Comparison of ENCODE assay signal across 8 cellular contexts in the genomic region with DNA sequence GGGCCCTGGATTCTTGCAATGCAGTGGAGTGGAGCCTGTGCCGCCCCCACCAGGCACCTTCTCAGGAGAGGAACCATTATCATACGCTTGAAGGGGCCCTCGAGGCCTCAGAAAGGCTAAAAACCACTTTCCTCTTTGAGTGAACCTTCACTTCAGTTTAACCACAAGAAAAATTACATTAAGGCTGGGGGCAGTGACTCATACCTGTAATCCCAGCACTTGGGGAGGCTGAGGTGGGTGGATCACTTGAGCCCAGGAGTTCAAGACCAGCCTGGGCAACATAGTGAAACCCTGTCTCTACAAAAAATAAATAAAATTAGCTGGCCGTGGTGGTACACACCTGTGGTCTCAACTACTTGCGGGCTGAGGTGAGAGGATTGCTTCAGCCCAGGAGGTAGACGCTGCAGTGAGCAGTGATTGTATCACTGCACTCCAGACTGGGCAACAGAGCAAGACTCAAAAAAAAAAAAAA.
A peak's percentile ranks its signal among the peaks of the same experiment; 100 is the strongest.
DNase-seq lines count a peak whose midpoint lies in the region; ATAC-seq and TF ChIP-seq lines count a peak whose summit lies in the region.
"Not testable (repeated sequence)": the region's sequence is repeated elsewhere in the genome, so short reads cannot be mapped to it uniquely, and the experiment has no call there.

No MANE protein-coding gene starts in this region.

- H3K4me3 ChIP-seq in fibroblast of mammary gland (ENCODE audit: control insufficient read depth, low read depth, low read length), result not testable (repeated sequence)

- ATAC-seq in GM19395 (IDR thresholded peaks at IDR 0.05; ENCODE audit: unreplicated experiment) (peak; percentile 72), HG02938 (IDR thresholded peaks at IDR 0.05; ENCODE audit: unreplicated experiment) (peak; percentile 72)

- CTCF ChIA-PET in RWPE1 (lab: Yijun Ruan, JAX), result not testable (repeated sequence)

- H3K9me3 ChIP-seq in KOPT-K1 (ENCODE audit: insufficient read depth, low read length, poor library complexity, severe bottlenecking), result not testable (repeated sequence)

- H3K36me3 ChIP-seq in KOPT-K1 (ENCODE audit: insufficient read depth, low read length), result not testable (repeated sequence)

- DNase-seq in ELR (ENCODE audit: low read depth), result peak; percentile 65
- not testable (repeated sequence) for DNase-seq in RWPE1 (ENCODE audit: low spot score)
- DNase-seq in activated T-cell treated with anti-CD3 and anti-CD28 coated beads for 24 hours (ENCODE audit: low read depth), result peak; percentile 20
- DNase-seq in fibroblast of mammary gland (ENCODE audit: low read depth), result peak; percentile 30
- DNase-seq in stimulated activated CD8-positive, alpha-beta memory T cell treated with anti-CD3 and anti-CD28 coated beads, Interleukin-15, amount 100 ng/mL, for 48 hours (ENCODE audit: low read depth in 2 of 2), result peak; percentile 35 to 38

- H3K27ac ChIP-seq in KOPT-K1 (ENCODE audit: low read depth, low read length, poor library complexity, severe bottlenecking) (peak overlapping the region; percentile 63), RWPE1 (peak overlapping the region; percentile 13)

- POLR2A ChIA-PET in RWPE1 (lab: Yijun Ruan, JAX; ENCODE audit: low non-redundant PET), result not testable (repeated sequence)

- not testable (repeated sequence) for TF ChIP-seq CTCF in RWPE1 (conservative IDR thresholded peaks at IDR 0.05; ENCODE audit: low read depth); fibroblast of mammary gland (conservative IDR thresholded peaks at IDR 0.05; ENCODE audit: control insufficient read depth, insufficient read depth, low read depth, low read length)
